Comparison of ENCODE assay signal across 12 cellular contexts in the genomic region with DNA sequence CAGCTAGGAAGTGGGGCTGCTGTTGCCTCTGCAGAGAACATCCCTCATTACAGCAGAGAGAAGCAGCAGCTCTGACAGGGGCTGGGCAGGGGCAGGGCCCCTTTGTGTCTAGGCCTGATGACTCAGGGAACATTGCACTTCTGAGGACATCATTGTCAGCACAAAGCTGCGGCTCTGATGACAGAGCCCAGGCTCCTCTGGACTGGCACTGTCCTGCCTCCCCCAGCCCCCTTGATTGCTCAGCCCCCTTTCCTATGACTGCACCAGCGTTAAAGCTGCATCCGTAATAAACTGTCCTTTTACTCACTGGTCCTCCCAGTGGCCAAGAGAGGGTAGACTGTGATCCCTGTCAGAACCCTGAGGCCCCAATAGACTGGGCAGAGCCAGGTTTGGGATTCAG. TPM values are rescaled to one million over a fixed set of nuclear protein-coding genes. Genes with fewer than 3 reads are reported as not detected.
DNase-seq lines count a peak whose midpoint lies in the region; ATAC-seq, FAIRE-seq and TF ChIP-seq lines count a peak whose summit lies in the region.
"Had no signal": no experiment of that assay in that cellular context is flagged by ENCODE, and none has a peak within 500 bp of the region (broad histone marks: within the 10 kb centered on the region; RNA-seq: fewer than 3 reads in every experiment).

No MANE protein-coding gene starts in this region.

- H3K36me3 Mint-ChIP-seq in Caco-2 (ENCODE audit: insufficient read depth, unreplicated experiment) (no peaks in the 10 kb centered on the region), HFFc6 (ENCODE audit: low read depth) (no peaks in the 10 kb centered on the region; the same call in 1 of the 2 replicates)
- H3K36me3 Mint-ChIP-seq: activated naive CD4-positive, alpha-beta T cell treated with anti-CD3 and anti-CD28 coated beads, Interleukin-2, amount 50 U/mL, for 72 hours; natural killer cell treated with Interleukin-12 subunit alpha and Interleukin-12 subunit beta and Interleukin-15 and Interleukin-18, amount 100 ng/mL, for 72 hours had no signal

- FAIRE-seq in HepG2 (lab: Jason Lieb, UNC): peak; percentile 40

- ATAC-seq in HepG2 (peak; percentile 96), GM18870 (IDR thresholded peaks at IDR 0.05; ENCODE audit: unreplicated experiment) (no peak)
- ATAC-seq: activated naive CD4-positive, alpha-beta T cell treated with anti-CD3 and anti-CD28 coated beads, Interleukin-2, amount 50 U/mL, for 72 hours; gastroesophageal sphincter had no signal

- H3K36me3 ChIP-seq in Caco-2 (ENCODE audit: control insufficient read depth, insufficient read depth, low read length): no peaks in the 10 kb centered on the region
- no peaks in the 10 kb centered on the region for H3K36me3 ChIP-seq in HepG2 (replicated peaks in 1 of 2; ENCODE audit: control insufficient read depth in 1 of 2, insufficient read depth in 2 of 2, low read length in 2 of 2)
- no peaks in the 10 kb centered on the region for H3K36me3 ChIP-seq in testis (ENCODE audit: low read depth, missing control alignments)
- H3K36me3 ChIP-seq: gastroesophageal sphincter had no signal

- H3K79me2 ChIP-seq in HepG2 (ENCODE audit: insufficient read depth, low read length): no peaks in the 10 kb centered on the region

- TF ChIP-seq CTCF in Caco-2 (IDR thresholded peaks at IDR 0.05; ENCODE audit: insufficient read depth in 1 of 2, low read depth in 1 of 2, low read length in 1 of 2, severe bottlenecking in 1 of 2, unreplicated experiment in 1 of 2): peak; percentile 28 to 52
- peak; percentile 59; the same call in 1 of the 2 replicates for TF ChIP-seq CTCF in HFFc6 (IDR thresholded peaks at IDR 0.05)
- peak; percentile 57 for TF ChIP-seq CTCF in astrocyte of the spinal cord (IDR thresholded peaks at IDR 0.05; ENCODE audit: low read depth, low read length)
- peak; percentile 48 for TF ChIP-seq CTCF in HepG2 (CRISPR knock-in tag; IDR thresholded peaks at IDR 0.05)
- TF ChIP-seq CTCF in testis (IDR thresholded peaks at IDR 0.05): peak in 1 of 3 experiments; percentile 11

- H3K9me3 ChIP-seq in Caco-2 (no peaks in the 10 kb centered on the region), HepG2 (ENCODE audit: low read length) (no peaks in the 10 kb centered on the region), testis (no peaks in the 10 kb centered on the region)

- no TSS peak for BruUV-seq in Caco-2 (replicated peaks; lab: Mats Ljungman, UMichigan)
- no TSS peak for BruUV-seq in HepG2 (replicated peaks; lab: Mats Ljungman, UMichigan)

- no peak overlapping the region for H3K4me3 Mint-ChIP-seq in Caco-2 (ENCODE audit: unreplicated experiment)
- no peak overlapping the region for H3K4me3 Mint-ChIP-seq in HFFc6
- H3K4me3 Mint-ChIP-seq: natural killer cell treated with Interleukin-12 subunit alpha and Interleukin-12 subunit beta and Interleukin-15 and Interleukin-18, amount 100 ng/mL, for 72 hours had no signal

- POLR2A ChIA-PET in Caco-2 (lab: Charles Lee): no interaction called here
- POLR2A ChIA-PET in HepG2 (lab: Yijun Ruan, JAX): no interaction called here

- H3K4me3 ChIP-seq in Caco-2 (ENCODE audit: low read depth, low read length) (no peak overlapping the region), astrocyte of the spinal cord (ENCODE audit: low read depth, low read length) (no peak overlapping the region), HepG2 (replicated peaks in 1 of 3; ENCODE audit: insufficient read depth in 1 of 3, low read depth in 2 of 3, low read length in 3 of 3) (no peak overlapping the region), testis (no peak overlapping the region)
- H3K4me3 ChIP-seq: gastroesophageal sphincter had no signal

- no peak overlapping the region for H3K9ac ChIP-seq in HepG2 (ENCODE audit: insufficient read depth, low read depth, low read length)

- H3K4me1 Mint-ChIP-seq in Caco-2 (ENCODE audit: low read depth, unreplicated experiment) (no peaks in the 10 kb centered on the region), HFFc6 (ENCODE audit: low read depth) (no peaks in the 10 kb centered on the region)

- H3K27me3 Mint-ChIP-seq in Caco-2 (ENCODE audit: insufficient read depth, unreplicated experiment) (peaks cover 5% of the 10 kb centered on the region), HFFc6 (ENCODE audit: insufficient read depth) (peaks cover 53% of the 10 kb centered on the region)

- CTCF ChIA-PET in Caco-2 (lab: Charles Lee) (interaction anchor here (0.6 to 2.5 kb wide), 2 partner anchors 39 to 51 kb away, joined by 4 to 10 read pairs; no protein-coding TSS in a partner anchor), HepG2 (lab: Yijun Ruan, JAX; ENCODE audit: low intra/inter-chr PET ratio, low total read pairs) (interaction anchor here (1.7 kb wide), 1 partner anchor 51 kb away, joined by 6 read pairs; no protein-coding TSS in a partner anchor)

- no peak overlapping the region for H2AFZ ChIP-seq in HepG2 (ENCODE audit: low read length)

- H3K27ac ChIP-seq in HepG2 (ENCODE audit: extremely low read length, insufficient read depth, low read length) (no peak overlapping the region), testis (no peak overlapping the region)
- H3K27ac ChIP-seq: gastroesophageal sphincter had no signal

- TF ChIP-seq EP300 in HepG2 (IDR thresholded peaks at IDR 0.05; ENCODE audit: low read depth in 2 of 2, low read length in 2 of 2): no peak
- TF ChIP-seq EP300 in HepG2 (CRISPR knock-in tag; IDR thresholded peaks at IDR 0.05; ENCODE audit: borderline replicate concordance): no peak

- intact Hi-C loops in Caco-2 (cut with micrococcal nuclease; ENCODE audit: unreplicated experiment) (loop anchor here (5.0 kb wide), 1 partner anchor 50 kb away; no protein-coding TSS in a partner anchor), HepG2 (cut with micrococcal nuclease; ENCODE audit: unreplicated experiment) (no loop called here), testis (cut with DNase I; ENCODE audit: low total_unique reads) (no loop called here)

- H3K4me1 ChIP-seq in Caco-2 (no peaks in the 10 kb centered on the region), HepG2 (ENCODE audit: insufficient read depth, low read length) (no peaks in the 10 kb centered on the region), testis (no peaks in the 10 kb centered on the region)
- H3K4me1 ChIP-seq: gastroesophageal sphincter had no signal

- no peak overlapping the region for H3K4me2 ChIP-seq in HepG2 (ENCODE audit: low read depth, low read length)

- no peak for TF ChIP-seq RAD21 in HepG2 (CRISPR knock-in tag; IDR thresholded peaks at IDR 0.05)

- H3K27ac Mint-ChIP-seq in Caco-2 (ENCODE audit: unreplicated experiment): no peak overlapping the region
- H3K27ac Mint-ChIP-seq in HFFc6: no peak overlapping the region
- H3K27ac Mint-ChIP-seq: activated naive CD4-positive, alpha-beta T cell treated with anti-CD3 and anti-CD28 coated beads, Interleukin-2, amount 50 U/mL, for 72 hours; natural killer cell treated with Interleukin-12 subunit alpha and Interleukin-12 subunit beta and Interleukin-15 and Interleukin-18, amount 100 ng/mL, for 72 hours had no signal

- H3K9me3 Mint-ChIP-seq in Caco-2 (ENCODE audit: unreplicated experiment) (no peaks in the 10 kb centered on the region), HFFc6 (no peaks in the 10 kb centered on the region)
- H3K9me3 Mint-ChIP-seq: activated naive CD4-positive, alpha-beta T cell treated with anti-CD3 and anti-CD28 coated beads, Interleukin-2, amount 50 U/mL, for 72 hours; natural killer cell treated with Interleukin-12 subunit alpha and Interleukin-12 subunit beta and Interleukin-15 and Interleukin-18, amount 100 ng/mL, for 72 hours had no signal

- TF ChIP-seq POLR2A in HepG2 (IDR thresholded peaks at IDR 0.05; ENCODE audit: insufficient read depth in 1 of 2, low read depth in 2 of 2, low read length in 2 of 2) (no peak), testis (IDR thresholded peaks at IDR 0.05) (no peak)

- no peaks in the 10 kb centered on the region for H4K20me1 ChIP-seq in HepG2 (ENCODE audit: insufficient read depth, low read length)

- 7% methylated on average over 2 of the region's 3 CpGs for WGBS in HepG2 (ENCODE audit: low lambda C conversion rate)
- 57 to 100% methylated on average over 2 to 3 of the region's 3 CpGs for WGBS in testis, 2 donors

- H3K27me3 ChIP-seq in Caco-2 (replicated peaks; ENCODE audit: control insufficient read depth, insufficient read depth, low read length) (no peaks in the 10 kb centered on the region; the same call in 1 of the 2 replicates), HepG2 (ENCODE audit: control insufficient read depth in 1 of 2, insufficient read depth in 2 of 2, low read length in 2 of 2) (peaks cover 1 to 22% of the 10 kb centered on the region in 2 experiments; a peak in 3 of 5 replicates), testis (no peaks in the 10 kb centered on the region)

- in situ Hi-C loops in astrocyte of the spinal cord (cut with HindIII; ENCODE audit: low sequenced_read_pairs): no loop called here
- in situ Hi-C loops in HepG2 (cut with HindIII; ENCODE audit: extremely low pct_ligation_motif_present, low pct_unique_long_range_greater_than_20kb): no loop called here

- DNase-seq in Caco-2: peak in 1 of 2 experiments; percentile 32
- no peak for DNase-seq in HFFc6
- DNase-seq in astrocyte of the spinal cord (ENCODE audit: low read depth, low spot score): no peak
- DNase-seq in HepG2 (ENCODE audit: low spot score): peak; percentile 21
- DNase-seq in activated CD4-positive, alpha-beta T cell treated with anti-CD3 and anti-CD28 coated beads, Interleukin-2, amount 50 U/mL, for 48 hours: no peak
- DNase-seq in testis: no peak
- DNase-seq in NCI-H2107 (lab: John Stamatoyannopoulos, UW): no peak

RNA-seq across cellular contexts. Expression of a gene that starts 18.3 kb away (rescaled TPM):
- total RNA-seq in Caco-2 (2022) (not detected in 2 replicates), HepG2 (2016; rRNA removed; fragmentation: Illumina TruSeq; extraction: Trizol) (not detected in 2 replicates), testis (1 to 10 TPM in 1 of 2 donors, under 1 TPM in 1; 0.87 to 2.1 TPM)
- total RNA-seq in HFFc6 (2021; fragmentation: NEBNext Ultra II Directional; extraction: Animal tissue kit (Norgen Biotek cat#: 25700)): not detected
- not detected in 2 replicates for total RNA-seq in HepG2 (2016; cell fraction: cytosol; rRNA removed; fragmentation: Illumina TruSeq; extraction: Trizol; ENCODE audit: low read depth)
- not detected in 2 replicates for total RNA-seq in HepG2 (2016; cell fraction: insoluble cytoplasmic fraction; rRNA removed; fragmentation: Illumina TruSeq; extraction: Trizol)
- total RNA-seq in HepG2 (2016; cell fraction: membrane; rRNA removed; fragmentation: Illumina TruSeq; extraction: Trizol): not detected in 2 replicates
- total RNA-seq in HepG2 (2016; cell fraction: nucleus; rRNA removed; fragmentation: Illumina TruSeq; extraction: Trizol): not detected in 2 replicates
- polyA plus RNA-seq in HepG2 (2011; rRNA removed) (not detected in 2 replicates), testis (ENCODE audit: insufficient read depth, low read depth, low replicate concordance) (1.8 TPM)
- not detected in 2 replicates for polyA plus RNA-seq in HepG2 (2011; cell fraction: cytosol; rRNA removed)
- polyA plus RNA-seq in HepG2 (2011; cell fraction: nucleus; rRNA removed): not detected in 2 replicates
- polyA plus RNA-seq in HepG2 (2012): not detected in 2 replicates
- polyA plus RNA-seq in HepG2 (2016; cell fraction: cytosol; fragmentation: Illumina TruSeq; extraction: Trizol; ENCODE audit: low read depth): not detected in 2 replicates
- polyA plus RNA-seq in HepG2 (2016; cell fraction: insoluble cytoplasmic fraction; fragmentation: Illumina TruSeq; extraction: Trizol; ENCODE audit: low read depth): not detected in 2 replicates
- not detected in 2 replicates for polyA plus RNA-seq in HepG2 (2016; cell fraction: membrane; fragmentation: Illumina TruSeq; extraction: Trizol; ENCODE audit: low read depth)
- not detected in 2 replicates for polyA plus RNA-seq in HepG2 (2016; cell fraction: nucleus; fragmentation: Illumina TruSeq; extraction: Trizol; ENCODE audit: insufficient read depth, low read depth)
- polyA minus RNA-seq in HepG2 (2011; rRNA and poly(A)+ RNA removed; ENCODE audit: low replicate concordance): not detected in 2 replicates
- not detected in 2 replicates for polyA minus RNA-seq in HepG2 (2011; cell fraction: cytosol; rRNA and poly(A)+ RNA removed)
- not detected in 2 replicates for polyA minus RNA-seq in HepG2 (2011; cell fraction: nucleus; rRNA and poly(A)+ RNA removed)
- total RNA-seq: activated naive CD4-positive, alpha-beta T cell treated with anti-CD3 and anti-CD28 coated beads, Interleukin-2, amount 50 U/mL, for 72 hours; natural killer cell treated with Interleukin-12 subunit alpha and Interleukin-12 subunit beta and Interleukin-15 and Interleukin-18, amount 100 ng/mL, for 72 hours; NCI-H460 had no signal
